In the genomic region with DNA sequence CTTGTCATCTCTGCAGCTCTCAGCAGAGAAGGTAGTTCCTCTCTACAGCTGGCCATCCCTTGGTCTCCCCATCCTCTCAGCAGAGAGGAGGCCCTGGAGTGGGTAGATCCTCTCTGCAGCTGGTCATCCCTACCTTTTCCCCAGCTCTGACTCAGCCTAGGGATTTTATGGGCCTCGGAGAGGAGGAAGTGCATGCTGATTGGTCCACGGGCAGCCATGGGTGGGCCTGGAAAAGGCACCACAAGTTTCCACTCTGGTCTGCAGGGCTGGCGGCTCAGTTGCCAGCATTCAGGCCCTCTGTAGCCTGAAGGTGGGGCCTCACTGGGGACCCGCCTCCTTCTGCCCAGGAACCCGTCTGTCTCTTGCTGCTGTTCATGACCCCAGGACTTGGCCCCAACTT, we compare ENCODE assay signal across 1 cellular context.
TF ChIP-seq lines count a peak whose summit lies in the region.

No MANE protein-coding gene starts in this region.

TF ChIP-seq in HEK293, 187 proteins besides CTCF, POLR2A, EP300 and RAD21 (continued from another document):
- TF ChIP-seq, protein P1, sequence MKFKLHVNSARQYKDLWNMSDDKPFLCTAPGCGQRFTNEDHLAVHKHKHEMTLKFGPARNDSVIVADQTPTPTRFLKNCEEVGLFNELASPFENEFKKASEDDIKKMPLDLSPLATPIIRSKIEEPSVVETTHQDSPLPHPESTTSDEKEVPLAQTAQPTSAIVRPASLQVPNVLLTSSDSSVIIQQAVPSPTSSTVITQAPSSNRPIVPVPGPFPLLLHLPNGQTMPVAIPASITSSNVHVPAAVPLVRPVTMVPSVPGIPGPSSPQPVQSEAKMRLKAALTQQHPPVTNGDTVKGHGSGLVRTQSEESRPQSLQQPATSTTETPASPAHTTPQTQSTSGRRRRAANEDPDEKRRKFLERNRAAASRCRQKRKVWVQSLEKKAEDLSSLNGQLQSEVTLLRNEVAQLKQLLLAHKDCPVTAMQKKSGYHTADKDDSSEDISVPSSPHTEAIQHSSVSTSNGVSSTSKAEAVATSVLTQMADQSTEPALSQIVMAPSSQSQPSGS (tag by site-specific recombination; IDR thresholded peaks at IDR 0.05; ENCODE audit: low read depth), result no peak
- TF ChIP-seq, protein P2, sequence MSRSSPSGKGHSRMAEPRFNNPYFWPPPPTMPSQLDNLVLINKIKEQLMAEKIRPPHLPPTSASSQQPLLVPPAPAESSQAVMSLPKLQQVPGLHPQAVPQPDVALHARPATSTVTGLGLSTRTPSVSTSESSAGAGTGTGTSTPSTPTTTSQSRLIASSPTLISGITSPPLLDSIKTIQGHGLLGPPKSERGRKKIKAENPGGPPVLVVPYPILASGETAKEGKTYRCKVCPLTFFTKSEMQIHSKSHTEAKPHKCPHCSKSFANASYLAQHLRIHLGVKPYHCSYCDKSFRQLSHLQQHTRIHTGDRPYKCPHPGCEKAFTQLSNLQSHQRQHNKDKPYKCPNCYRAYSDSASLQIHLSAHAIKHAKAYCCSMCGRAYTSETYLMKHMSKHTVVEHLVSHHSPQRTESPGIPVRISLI (tag by site-specific recombination; IDR thresholded peaks at IDR 0.05), result no peak
- TF ChIP-seq MZF1 (tag by site-specific recombination; IDR thresholded peaks at IDR 0.05; ENCODE audit: borderline replicate concordance) (peak; percentile 38; the same call in 1 of the 2 replicates), ZNF16 (tag by site-specific recombination; IDR thresholded peaks at IDR 0.05; ENCODE audit: low read depth) (no peak), SP2 (tag by site-specific recombination; IDR thresholded peaks at IDR 0.05) (peak; percentile 39), ZFHX2 (tag by site-specific recombination; conservative IDR thresholded peaks at IDR 0.05) (no peak), ZNF112 (tag by site-specific recombination; IDR thresholded peaks at IDR 0.05) (no peak), SETDB1 (IDR thresholded peaks at IDR 0.05; ENCODE audit: insufficient read length, low read length) (peak; percentile 64), ZNF521 (tag by site-specific recombination; IDR thresholded peaks at IDR 0.05) (no peak)
